Comparison of ENCODE assay signal across 8 cellular contexts in the genomic region with DNA sequence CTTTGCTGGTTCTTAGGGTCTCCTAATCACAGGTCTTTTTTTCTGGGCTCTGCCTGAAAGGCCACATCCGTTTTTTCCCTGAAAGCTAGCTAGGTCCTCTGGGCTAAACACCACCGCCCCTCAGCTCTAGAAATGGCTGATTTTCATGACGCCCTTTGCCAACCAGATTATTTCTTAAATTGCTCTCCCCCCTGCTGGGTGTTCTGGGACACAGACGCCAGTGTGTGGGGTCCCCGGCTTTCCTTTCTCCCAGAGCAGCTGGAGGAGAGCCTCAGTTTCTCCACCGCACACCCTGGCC. TPM values are rescaled to one million over a fixed set of nuclear protein-coding genes. Genes with fewer than 3 reads are reported as not detected.
DNase-seq lines count a peak whose midpoint lies in the region; ATAC-seq, FAIRE-seq and TF ChIP-seq lines count a peak whose summit lies in the region.

No MANE protein-coding gene starts in this region.

- H3K4me2 ChIP-seq in H1 (ENCODE audit: insufficient read depth in 1 of 2, low read depth in 2 of 2, low read length in 2 of 2): peak overlapping the region; percentile 68 to 75

- H3K36me3 Mint-ChIP-seq in CD4-positive, CD25-positive, alpha-beta regulatory T cell: no peaks in the 10 kb centered on the region
- no peaks in the 10 kb centered on the region for H3K36me3 Mint-ChIP-seq in naive thymus-derived CD8-positive, alpha-beta T cell

- H2BK120ac ChIP-seq in H1 (replicated peaks; ENCODE audit: low read depth, low read length): no peak overlapping the region

- peak overlapping the region; percentile 61 for H3K27ac ChIP-seq in CD4-positive, CD25-positive, alpha-beta regulatory T cell (ENCODE audit: insufficient read depth, low read length, poor library complexity, severe bottlenecking)
- no peak overlapping the region for H3K27ac ChIP-seq in H1 (ENCODE audit: low read depth, low read length)

- no peak for TF ChIP-seq EP300 in H1 (IDR thresholded peaks at IDR 0.05; ENCODE audit: borderline replicate concordance in 1 of 2, low read depth in 2 of 2, low read length in 2 of 2)

- POLR2A ChIA-PET in H1 (lab: Charles Lee; ENCODE audit: partially characterized antibody): interaction anchor here (0.7 to 8.6 kb wide), 9 partner anchors 8 to 1425 kb away, joined by 3 to 181 read pairs (median 10); partner anchors contain the start of gene CTDSP2
- POLR2A ChIA-PET in naive thymus-derived CD8-positive, alpha-beta T cell (lab: Charles Lee): interaction anchor here (0.9 to 3.6 kb wide), 5 partner anchors 31 to 131 kb away, joined by 3 to 28 read pairs (median 6); partner anchors contain the start of genes AVIL and CTDSP2

- H3K36me3 ChIP-seq in CD4-positive, CD25-positive, alpha-beta regulatory T cell (ENCODE audit: control insufficient read depth, insufficient read depth, low read length): no peaks in the 10 kb centered on the region
- no peaks in the 10 kb centered on the region for H3K36me3 ChIP-seq in H1 (ENCODE audit: control insufficient read depth in 2 of 4, insufficient read depth in 4 of 4, low read length in 3 of 4)

- peak overlapping the region; percentile 42 to 83 (median 78) for H3K4me3 Mint-ChIP-seq in CD4-positive, CD25-positive, alpha-beta regulatory T cell
- peak overlapping the region; percentile 65 to 84 (median 78) for H3K4me3 Mint-ChIP-seq in naive thymus-derived CD8-positive, alpha-beta T cell

- H3K79me2 ChIP-seq in H1 (ENCODE audit: control insufficient read depth in 1 of 2, insufficient read depth in 2 of 2, low read length in 2 of 2): no peaks in the 10 kb centered on the region

- H3K23me2 ChIP-seq in H1 (ENCODE audit: low read depth, low read length): peaks cover 4% of the 10 kb centered on the region; the same call in 1 of the 2 replicates

- H3K27me3 Mint-ChIP-seq in CD4-positive, CD25-positive, alpha-beta regulatory T cell: no peaks in the 10 kb centered on the region
- peaks cover 0 to 6% (median 0%) of the 10 kb centered on the region in 5 donors for H3K27me3 Mint-ChIP-seq in naive thymus-derived CD8-positive, alpha-beta T cell

- H2BK15ac ChIP-seq in H1 (ENCODE audit: low read length): peak overlapping the region; percentile 65; the same call in 1 of the 2 replicates

- FAIRE-seq in H1 (lab: Jason Lieb, UNC): no peak

- no peaks in the 10 kb centered on the region for H3K79me1 ChIP-seq in H1 (ENCODE audit: low read depth, low read length)

- no peaks in the 10 kb centered on the region for H3K9me3 ChIP-seq in CD4-positive, CD25-positive, alpha-beta regulatory T cell (ENCODE audit: control insufficient read depth in 2 of 2, low read length in 2 of 2)
- H3K9me3 ChIP-seq in H1 (ENCODE audit: insufficient read depth in 2 of 2, low read depth in 1 of 2, low read length in 1 of 2): no peaks in the 10 kb centered on the region

- peak overlapping the region; percentile 63; the same call in 1 of the 2 replicates for H2BK12ac ChIP-seq in H1 (ENCODE audit: low read depth, low read length)

- no peak overlapping the region for H2BK5ac ChIP-seq in H1 (ENCODE audit: low read depth, low read length)

- ATAC-seq in CD4-positive, CD25-positive, alpha-beta regulatory T cell (ENCODE audit: low read depth in 2 of 2): no peak
- ATAC-seq in naive thymus-derived CD8-positive, alpha-beta T cell: no peak
- no peak for ATAC-seq in GM21786 (IDR thresholded peaks at IDR 0.05; ENCODE audit: unreplicated experiment)
- ATAC-seq in HG03139 (IDR thresholded peaks at IDR 0.05; ENCODE audit: unreplicated experiment): no peak

- peak overlapping the region; percentile 40 for H3K4me3 ChIP-seq in CD4-positive, CD25-positive, alpha-beta regulatory T cell (ENCODE audit: low read depth, low read length)
- peak overlapping the region; percentile 24 to 64 (median 54); a peak in 7 of 8 replicates for H3K4me3 ChIP-seq in H1 (ENCODE audit: extremely low read depth in 1 of 4, insufficient read depth in 2 of 4, low read depth in 3 of 4, low read length in 4 of 4)

- H3K18ac ChIP-seq in H1 (ENCODE audit: extremely low read depth, low read length): peak overlapping the region; percentile 60

- WGBS in H1 (ENCODE audit: extremely low coverage in 1 of 2, insufficient coverage in 1 of 2, insufficient read length in 1 of 2, insufficient replicate concordance in 2 of 2, low coverage in 1 of 2, low lambda C conversion rate in 2 of 2, missing lambda C conversion rate in 1 of 2), 2 experiments: 47% methylated on average over 6 of the region's 6 CpGs; no CpG with 5 or more reads in 1 of the 2 experiments

- H3K9ac ChIP-seq in H1 (replicated peaks in 1 of 4; ENCODE audit: extremely low read depth in 1 of 4, low read depth in 3 of 4, low read length in 3 of 4): peak overlapping the region in 1 of 4 experiments; percentile 21; a peak in 1 of 7 replicates

- TF ChIP-seq CTCF in H1 (IDR thresholded peaks at IDR 0.05; ENCODE audit: control extremely low read depth in 1 of 3, insufficient read depth in 1 of 3, low read depth in 1 of 3, low read length in 3 of 3): no peak

- peak overlapping the region; percentile 33 for H3K56ac ChIP-seq in H1 (replicated peaks; ENCODE audit: insufficient read length, low read depth, low read length)

- peaks cover 50% of the 10 kb centered on the region for H3K4me1 ChIP-seq in CD4-positive, CD25-positive, alpha-beta regulatory T cell (ENCODE audit: control insufficient read depth, insufficient read depth, low read length, poor library complexity, severe bottlenecking)
- H3K4me1 ChIP-seq in H1 (replicated peaks in 1 of 4; ENCODE audit: control insufficient read depth in 3 of 4, insufficient read depth in 4 of 4, low read length in 3 of 4): peaks cover 12 to 28% (median 19%) of the 10 kb centered on the region in 4 experiments

- no peak overlapping the region for H2AK5ac ChIP-seq in H1 (ENCODE audit: low read depth, low read length)

- H3K4me1 Mint-ChIP-seq in CD4-positive, CD25-positive, alpha-beta regulatory T cell: peaks cover 12 to 52% (median 38%) of the 10 kb centered on the region in 4 donors
- peaks cover 32 to 56% (median 53%) of the 10 kb centered on the region in 4 donors for H3K4me1 Mint-ChIP-seq in naive thymus-derived CD8-positive, alpha-beta T cell

- H4K91ac ChIP-seq in H1 (replicated peaks; ENCODE audit: insufficient read length, low read length): peak overlapping the region; percentile 76

- H3K27ac Mint-ChIP-seq in CD4-positive, CD25-positive, alpha-beta regulatory T cell: peak overlapping the region; percentile 80 to 90 (median 84)
- H3K27ac Mint-ChIP-seq in naive thymus-derived CD8-positive, alpha-beta T cell: peak overlapping the region in 8 of 10 donors; percentile 72 to 90 (median 77)

- TF ChIP-seq RAD21 in H1 (IDR thresholded peaks at IDR 0.05 in 1 of 2, conservative IDR thresholded peaks at IDR 0.05 in 1 of 2; ENCODE audit: low read depth in 2 of 2, low read length in 2 of 2): no peak

- no peak overlapping the region for H2AFZ ChIP-seq in H1 (ENCODE audit: low read length)

- DNase-seq in CD4-positive, CD25-positive, alpha-beta regulatory T cell: no peak
- DNase-seq in NCI-H69 (lab: John Stamatoyannopoulos, UW): peak; percentile 52
- no peak for DNase-seq in H1 (ENCODE audit: low read depth in 1 of 2, low spot score in 2 of 2)
- DNase-seq in naive thymus-derived CD8-positive, alpha-beta T cell: peak in 2 of 10 donors; percentile 20 to 24
- DNase-seq in NCI-H226: no peak
- DNase-seq in putamen (ENCODE audit: low spot score): no peak

- no peak for TF ChIP-seq POLR2A in H1 (IDR thresholded peaks at IDR 0.05; ENCODE audit: control extremely low read depth in 1 of 2, low read depth in 2 of 2, low read length in 2 of 2)

- CTCF ChIA-PET in H1 (lab: Charles Lee; ENCODE audit: partially characterized antibody): interaction anchor here (0.6 to 8.7 kb wide), 20 partner anchors 8 to 908 kb away, joined by 3 to 119 read pairs (median 14); partner anchors contain the start of genes CTDSP2 and CYP27B1

- H2BK20ac ChIP-seq in H1 (ENCODE audit: low read length): peak overlapping the region; percentile 80; the same call in 1 of the 2 replicates

- no peaks in the 10 kb centered on the region for H4K20me1 ChIP-seq in H1 (replicated peaks in 1 of 2; ENCODE audit: control insufficient read depth in 1 of 2, insufficient read depth in 2 of 2, low read length in 2 of 2)

- H3K9me3 Mint-ChIP-seq in CD4-positive, CD25-positive, alpha-beta regulatory T cell: no peaks in the 10 kb centered on the region
- H3K9me3 Mint-ChIP-seq in naive thymus-derived CD8-positive, alpha-beta T cell: no peaks in the 10 kb centered on the region

- no peak overlapping the region for H3K23ac ChIP-seq in H1 (ENCODE audit: insufficient read length)

- peak overlapping the region; percentile 76; the same call in 1 of the 2 replicates for H4K8ac ChIP-seq in H1 (ENCODE audit: extremely low read depth, insufficient read depth, low read length)

- H3K14ac ChIP-seq in H1 (ENCODE audit: insufficient read length): no peak overlapping the region

- no peak overlapping the region for H4K5ac ChIP-seq in H1 (ENCODE audit: insufficient read length, low read depth, low read length)

- H3K27me3 ChIP-seq in CD4-positive, CD25-positive, alpha-beta regulatory T cell (ENCODE audit: control insufficient read depth, insufficient read depth, low read length): no peaks in the 10 kb centered on the region
- peaks cover 0 to 10% (median 8%) of the 10 kb centered on the region in 4 experiments; a peak in 4 of 7 replicates for H3K27me3 ChIP-seq in H1 (replicated peaks in 1 of 4; ENCODE audit: control insufficient read depth in 3 of 4, extremely low read depth in 1 of 4, insufficient read depth in 3 of 4, low read length in 3 of 4)

- H3K4ac ChIP-seq in H1 (replicated peaks; ENCODE audit: insufficient read length, low read depth, low read length): no peak overlapping the region

RNA-seq across cellular contexts. Expression of gene ATP23, which starts 45.3 kb away (rescaled TPM):
- total RNA-seq in CD4-positive, CD25-positive, alpha-beta regulatory T cell: 4.8 TPM
- polyA plus RNA-seq in CD4-positive, CD25-positive, alpha-beta regulatory T cell: 10 to 100 TPM; 16.2 to 40.7 (median 26.1) TPM
- 6.7 and 10.2 TPM in 2 replicates for total RNA-seq in H1 (2021; fragmentation: NEBNext Ultra II Directional; extraction: Animal tissue kit (Norgen Biotek cat#: 25700))
- 12.1 and 13.5 TPM in 2 replicates for polyA plus RNA-seq in H1 (2011; rRNA removed)
- polyA plus RNA-seq in H1 (2011; cell fraction: cytosol; rRNA removed): 10.4 TPM
- 4.3 TPM for polyA plus RNA-seq in H1 (2011; cell fraction: nucleus; rRNA removed)
- polyA plus RNA-seq in H1 (2012, experiment 1 of 2): 4.2 to 8.9 TPM (median 8.2 TPM) in 4 replicates
- polyA plus RNA-seq in H1 (2012, experiment 2 of 2): 3.5 TPM
- 8.1 TPM for polyA plus RNA-seq in H1 (2013, experiment 1 of 2)
- polyA plus RNA-seq in H1 (2013, experiment 2 of 2): 6.9 TPM
- 5.0 and 8.6 TPM in 2 replicates for polyA minus RNA-seq in H1 (2011; rRNA and poly(A)+ RNA removed)
- 4.8 TPM for polyA minus RNA-seq in H1 (2011; cell fraction: cytosol; rRNA and poly(A)+ RNA removed)
- 5.3 TPM for polyA minus RNA-seq in H1 (2011; cell fraction: nucleus; rRNA and poly(A)+ RNA removed)
- 1 to 10 TPM; 7.3 to 7.7 TPM for total RNA-seq in naive thymus-derived CD8-positive, alpha-beta T cell
- 10 to 100 TPM; 19.4 to 29.1 (median 25.2) TPM for polyA plus RNA-seq in naive thymus-derived CD8-positive, alpha-beta T cell

RNA-seq across cellular contexts. Expression of gene CTDSP2, which starts 49.6 kb away (rescaled TPM):
- 121 TPM for total RNA-seq in CD4-positive, CD25-positive, alpha-beta regulatory T cell
- polyA plus RNA-seq in CD4-positive, CD25-positive, alpha-beta regulatory T cell: 10 to 100 TPM; 45.7 to 54.4 (median 52.5) TPM
- total RNA-seq in H1 (2021; fragmentation: NEBNext Ultra II Directional; extraction: Animal tissue kit (Norgen Biotek cat#: 25700)): 91.7 and 93.7 TPM in 2 replicates
- polyA plus RNA-seq in H1 (2011; rRNA removed): 71.3 and 129 TPM in 2 replicates
- polyA plus RNA-seq in H1 (2011; cell fraction: cytosol; rRNA removed): 115 TPM
- polyA plus RNA-seq in H1 (2011; cell fraction: nucleus; rRNA removed): 118 TPM
- polyA plus RNA-seq in H1 (2012, experiment 1 of 2): 72.3 to 87.9 TPM (median 83.7 TPM) in 4 replicates
- polyA plus RNA-seq in H1 (2012, experiment 2 of 2): 64.0 TPM
- 41.6 TPM for polyA plus RNA-seq in H1 (2013, experiment 1 of 2)
- polyA plus RNA-seq in H1 (2013, experiment 2 of 2): 42.0 TPM
- 144 and 145 TPM in 2 replicates for polyA minus RNA-seq in H1 (2011; rRNA and poly(A)+ RNA removed)
- polyA minus RNA-seq in H1 (2011; cell fraction: cytosol; rRNA and poly(A)+ RNA removed): 75.4 TPM
- polyA minus RNA-seq in H1 (2011; cell fraction: nucleus; rRNA and poly(A)+ RNA removed): 79.4 TPM
- total RNA-seq in naive thymus-derived CD8-positive, alpha-beta T cell: 100 to 1,000 TPM; 258 to 262 TPM
- 10 to 100 TPM; 51.4 to 81.2 (median 71.5) TPM for polyA plus RNA-seq in naive thymus-derived CD8-positive, alpha-beta T cell
